Comparison of ENCODE assay signal across 1 cellular context in genomic region chr10:102745157-102745556, GRCh38.
TF ChIP-seq lines count a peak whose summit lies in the region.

No MANE protein-coding gene starts in this region.

TF ChIP-seq in liver, 16 proteins besides CTCF, POLR2A, EP300 and RAD21 (continued from another document):
- no peak for TF ChIP-seq REST (IDR thresholded peaks at IDR 0.05)
- no peak for TF ChIP-seq NR2F2 (IDR thresholded peaks at IDR 0.05)
- TF ChIP-seq GABPA (IDR thresholded peaks at IDR 0.05 in 1 of 2, conservative IDR thresholded peaks at IDR 0.05 in 1 of 2) = no peak
- no peak for TF ChIP-seq RXRA (IDR thresholded peaks at IDR 0.05)
- no peak for TF ChIP-seq YY1 (IDR thresholded peaks at IDR 0.05)
